Comparison of ENCODE assay signal across 1 cellular context in the genomic region with DNA sequence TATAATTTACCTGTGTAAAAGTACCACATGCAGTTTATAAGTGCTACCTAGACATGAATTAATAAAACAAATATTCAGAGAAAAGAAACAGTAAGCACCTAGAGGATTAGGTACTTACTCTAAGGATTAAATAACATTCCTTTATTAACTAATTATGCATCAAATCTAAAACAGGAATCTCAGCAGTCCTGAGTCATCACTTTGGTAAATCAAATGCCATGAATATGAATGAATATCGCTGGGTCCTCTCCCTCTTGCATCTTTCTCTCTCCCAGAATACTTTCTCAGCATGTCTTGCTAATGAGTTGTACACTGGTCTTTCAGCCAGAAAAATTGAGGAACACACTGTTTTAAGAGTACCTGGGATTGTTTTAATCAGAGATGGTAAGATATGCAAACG.
TF ChIP-seq lines count a peak whose summit lies in the region.

No MANE protein-coding gene starts in this region.

TF ChIP-seq in HCT116, 20 proteins besides CTCF, POLR2A, EP300 and RAD21 (continued from another document):
- no peak for TF ChIP-seq EGR1 (IDR thresholded peaks at IDR 0.05; ENCODE audit: low read depth)
